ENCODE assay signal across 24 cellular contexts in genomic region chr6:81534934-81535465, GRCh38.
"Had no signal": no experiment of that assay in that cellular context is flagged by ENCODE, and none has a peak within 500 bp of the region (broad histone marks: within the 10 kb centered on the region; RNA-seq: fewer than 3 reads in every experiment).

No MANE protein-coding gene starts in this region.

- H3K9me3 ChIP-seq: adrenal gland, ascending aorta, lower lobe of right lung, transverse colon had no signal

- H3K27me3 ChIP-seq: adrenal gland, ascending aorta, brain microvascular endothelial cell, foreskin keratinocyte, transverse colon had no signal

- ATAC-seq: activated CD4-positive, alpha-beta T cell treated with anti-CD3 and anti-CD28 coated beads for 36 hours; activated T-helper 17 cell treated with anti-CD3 and anti-CD28 coated beads, Interleukin-2, amount 50 U/mL, for 72 hours; foreskin keratinocyte; left lobe of liver; lower lobe of right lung; sciatic nerve; stimulated activated effector memory CD8-positive, alpha-beta T cell treated with anti-CD3 and anti-CD28 coated beads, Interleukin-12 subunit alpha, Interleukin-12 subunit beta, amount 100 ng/mL, for 72 hours had no signal

- H3K9me3 Mint-ChIP-seq: activated T-helper 17 cell treated with anti-CD3 and anti-CD28 coated beads, Interleukin-2, amount 50 U/mL, for 72 hours had no signal

- H3K4me3 ChIP-seq: adrenal gland, ascending aorta, lower lobe of right lung, transverse colon had no signal

- DNase-seq: activated B cell treated with CpG ODN at 0.5 μM for 24 hours; activated CD4-positive, alpha-beta T cell treated with anti-CD3 and anti-CD28 coated beads for 36 hours; activated CD4-positive, alpha-beta T cell treated with anti-CD3 and anti-CD28 coated beads, Interleukin-2, amount 50 U/mL, for 4 hours; activated CD8-positive, alpha-beta memory T cell treated with anti-CD3 and anti-CD28 coated beads for 24 hours; activated CD8-positive, alpha-beta memory T cell treated with anti-CD3 and anti-CD28 coated beads, Interleukin-2, amount 50 U/mL, for 4 hours; activated naive CD4-positive, alpha-beta T cell; activated T-cell treated with anti-CD3 and anti-CD28 coated beads, Interleukin-2, amount 50 U/mL, for 24 hours; adrenal gland; brain microvascular endothelial cell; effector memory CD4-positive, alpha-beta T cell; foreskin keratinocyte; lower lobe of right lung; naive B cell; occipital lobe; small intestine; stimulated activated CD4-positive, alpha-beta T cell treated with anti-CD3 and anti-CD28 coated beads, Interleukin-2, amount 100 ng/mL, for 24 hours; transverse colon had no signal

- H3K4me3 Mint-ChIP-seq: activated B cell treated with CpG ODN at 0.5 μM for 24 hours; activated CD4-positive, alpha-beta T cell treated with anti-CD3 and anti-CD28 coated beads for 36 hours; activated naive CD8-positive, alpha-beta T cell; activated T-cell treated with anti-CD3 and anti-CD28 coated beads, Interleukin-2, amount 50 U/mL, for 24 hours; activated T-helper 17 cell treated with anti-CD3 and anti-CD28 coated beads, Interleukin-2, amount 50 U/mL, for 72 hours; central memory CD8-positive, alpha-beta T cell; naive B cell; stimulated activated effector memory CD8-positive, alpha-beta T cell treated with anti-CD3 and anti-CD28 coated beads, Interleukin-12 subunit alpha, Interleukin-12 subunit beta, amount 100 ng/mL, for 72 hours had no signal

- H3K27ac ChIP-seq: adrenal gland, ascending aorta, brain microvascular endothelial cell, foreskin keratinocyte, lower lobe of right lung, transverse colon had no signal

- H3K4me1 Mint-ChIP-seq: activated B cell treated with CpG ODN at 0.5 μM for 24 hours; activated CD4-positive, alpha-beta T cell treated with anti-CD3 and anti-CD28 coated beads for 36 hours; activated T-helper 17 cell treated with anti-CD3 and anti-CD28 coated beads, Interleukin-2, amount 50 U/mL, for 72 hours; central memory CD8-positive, alpha-beta T cell; naive B cell; stimulated activated effector memory CD8-positive, alpha-beta T cell treated with anti-CD3 and anti-CD28 coated beads, Interleukin-12 subunit alpha, Interleukin-12 subunit beta, amount 100 ng/mL, for 72 hours had no signal

- H3K27me3 Mint-ChIP-seq: activated B cell treated with CpG ODN at 0.5 μM for 24 hours; activated CD4-positive, alpha-beta T cell treated with anti-CD3 and anti-CD28 coated beads for 36 hours; activated naive CD8-positive, alpha-beta T cell; activated T-cell treated with anti-CD3 and anti-CD28 coated beads, Interleukin-2, amount 50 U/mL, for 24 hours; activated T-helper 17 cell treated with anti-CD3 and anti-CD28 coated beads, Interleukin-2, amount 50 U/mL, for 72 hours; central memory CD8-positive, alpha-beta T cell; naive B cell had no signal

- H3K36me3 ChIP-seq: adrenal gland, ascending aorta, brain microvascular endothelial cell, lower lobe of right lung, transverse colon had no signal

- H3K27ac Mint-ChIP-seq: activated B cell treated with CpG ODN at 0.5 μM for 24 hours; activated CD4-positive, alpha-beta T cell treated with anti-CD3 and anti-CD28 coated beads for 36 hours; activated naive CD8-positive, alpha-beta T cell; activated T-cell treated with anti-CD3 and anti-CD28 coated beads, Interleukin-2, amount 50 U/mL, for 24 hours; activated T-helper 17 cell treated with anti-CD3 and anti-CD28 coated beads, Interleukin-2, amount 50 U/mL, for 72 hours; naive B cell; stimulated activated effector memory CD8-positive, alpha-beta T cell treated with anti-CD3 and anti-CD28 coated beads, Interleukin-12 subunit alpha, Interleukin-12 subunit beta, amount 100 ng/mL, for 72 hours had no signal

- H3K4me1 ChIP-seq: adrenal gland, ascending aorta, foreskin keratinocyte, lower lobe of right lung had no signal

- H3K36me3 Mint-ChIP-seq: activated naive CD8-positive, alpha-beta T cell; naive B cell; stimulated activated effector memory CD8-positive, alpha-beta T cell treated with anti-CD3 and anti-CD28 coated beads, Interleukin-12 subunit alpha, Interleukin-12 subunit beta, amount 100 ng/mL, for 72 hours had no signal
